Comparison of ENCODE assay signal across 1 cellular context in genomic region chr17:63277629-63278028, GRCh38.
TF ChIP-seq lines count a peak whose summit lies in the region.

No MANE protein-coding gene starts in this region.

TF ChIP-seq in WTC11, 78 proteins besides CTCF, POLR2A, EP300 and RAD21 (continued from another document):
- no peak for TF ChIP-seq ZNF532 (CRISPR knock-in tag; IDR thresholded peaks at IDR 0.05; ENCODE audit: borderline replicate concordance)
- TF ChIP-seq NR2C2 (CRISPR knock-in tag; IDR thresholded peaks at IDR 0.05): no peak
- TF ChIP-seq, protein P1, sequence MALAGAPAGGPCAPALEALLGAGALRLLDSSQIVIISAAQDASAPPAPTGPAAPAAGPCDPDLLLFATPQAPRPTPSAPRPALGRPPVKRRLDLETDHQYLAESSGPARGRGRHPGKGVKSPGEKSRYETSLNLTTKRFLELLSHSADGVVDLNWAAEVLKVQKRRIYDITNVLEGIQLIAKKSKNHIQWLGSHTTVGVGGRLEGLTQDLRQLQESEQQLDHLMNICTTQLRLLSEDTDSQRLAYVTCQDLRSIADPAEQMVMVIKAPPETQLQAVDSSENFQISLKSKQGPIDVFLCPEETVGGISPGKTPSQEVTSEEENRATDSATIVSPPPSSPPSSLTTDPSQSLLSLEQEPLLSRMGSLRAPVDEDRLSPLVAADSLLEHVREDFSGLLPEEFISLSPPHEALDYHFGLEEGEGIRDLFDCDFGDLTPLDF (CRISPR knock-in tag; IDR thresholded peaks at IDR 0.05): no peak
- TF ChIP-seq ZSCAN18 (CRISPR knock-in tag; IDR thresholded peaks at IDR 0.05): no peak
- TF ChIP-seq, protein P2, sequence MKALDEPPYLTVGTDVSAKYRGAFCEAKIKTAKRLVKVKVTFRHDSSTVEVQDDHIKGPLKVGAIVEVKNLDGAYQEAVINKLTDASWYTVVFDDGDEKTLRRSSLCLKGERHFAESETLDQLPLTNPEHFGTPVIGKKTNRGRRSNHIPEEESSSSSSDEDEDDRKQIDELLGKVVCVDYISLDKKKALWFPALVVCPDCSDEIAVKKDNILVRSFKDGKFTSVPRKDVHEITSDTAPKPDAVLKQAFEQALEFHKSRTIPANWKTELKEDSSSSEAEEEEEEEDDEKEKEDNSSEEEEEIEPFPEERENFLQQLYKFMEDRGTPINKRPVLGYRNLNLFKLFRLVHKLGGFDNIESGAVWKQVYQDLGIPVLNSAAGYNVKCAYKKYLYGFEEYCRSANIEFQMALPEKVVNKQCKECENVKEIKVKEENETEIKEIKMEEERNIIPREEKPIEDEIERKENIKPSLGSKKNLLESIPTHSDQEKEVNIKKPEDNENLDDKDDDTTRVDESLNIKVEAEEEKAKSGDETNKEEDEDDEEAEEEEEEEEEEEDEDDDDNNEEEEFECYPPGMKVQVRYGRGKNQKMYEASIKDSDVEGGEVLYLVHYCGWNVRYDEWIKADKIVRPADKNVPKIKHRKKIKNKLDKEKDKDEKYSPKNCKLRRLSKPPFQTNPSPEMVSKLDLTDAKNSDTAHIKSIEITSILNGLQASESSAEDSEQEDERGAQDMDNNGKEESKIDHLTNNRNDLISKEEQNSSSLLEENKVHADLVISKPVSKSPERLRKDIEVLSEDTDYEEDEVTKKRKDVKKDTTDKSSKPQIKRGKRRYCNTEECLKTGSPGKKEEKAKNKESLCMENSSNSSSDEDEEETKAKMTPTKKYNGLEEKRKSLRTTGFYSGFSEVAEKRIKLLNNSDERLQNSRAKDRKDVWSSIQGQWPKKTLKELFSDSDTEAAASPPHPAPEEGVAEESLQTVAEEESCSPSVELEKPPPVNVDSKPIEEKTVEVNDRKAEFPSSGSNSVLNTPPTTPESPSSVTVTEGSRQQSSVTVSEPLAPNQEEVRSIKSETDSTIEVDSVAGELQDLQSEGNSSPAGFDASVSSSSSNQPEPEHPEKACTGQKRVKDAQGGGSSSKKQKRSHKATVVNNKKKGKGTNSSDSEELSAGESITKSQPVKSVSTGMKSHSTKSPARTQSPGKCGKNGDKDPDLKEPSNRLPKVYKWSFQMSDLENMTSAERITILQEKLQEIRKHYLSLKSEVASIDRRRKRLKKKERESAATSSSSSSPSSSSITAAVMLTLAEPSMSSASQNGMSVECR (CRISPR knock-in tag; IDR thresholded peaks at IDR 0.05; ENCODE audit: borderline replicate concordance): no peak
